Comparison of ENCODE assay signal across 7 cellular contexts in the genomic region with DNA sequence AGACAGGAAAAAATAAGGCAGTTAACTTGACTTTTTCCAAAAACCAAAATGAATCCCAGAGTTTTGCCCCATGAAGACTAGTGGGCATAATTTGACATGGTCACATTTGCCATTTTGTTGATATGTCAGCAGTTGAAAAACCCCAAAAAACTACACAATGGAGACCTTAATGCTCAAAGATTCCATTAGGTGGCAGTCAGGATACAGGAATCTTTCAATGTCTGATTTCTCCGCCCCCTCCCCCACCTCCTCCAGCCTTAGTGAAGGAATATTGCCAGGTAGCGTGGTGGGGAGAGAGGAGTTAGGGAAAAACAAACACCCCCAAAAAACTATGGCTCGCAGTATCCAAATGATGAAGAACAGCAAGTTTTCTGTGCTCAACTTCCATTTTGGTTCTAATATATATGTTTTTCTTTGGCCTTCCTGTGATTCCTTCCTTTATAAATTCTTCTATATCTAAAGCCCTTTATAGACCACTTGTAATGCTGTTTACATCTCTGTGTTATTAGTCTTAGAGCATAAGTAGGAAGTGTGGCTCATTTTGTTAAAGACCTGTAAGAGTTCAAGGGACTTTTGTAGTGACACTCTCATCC. TPM values are rescaled to one million over a fixed set of nuclear protein-coding genes. Genes with fewer than 3 reads are reported as not detected.
A peak's percentile ranks its signal among the peaks of the same experiment; 100 is the strongest.
DNase-seq lines count a peak whose midpoint lies in the region; ATAC-seq and TF ChIP-seq lines count a peak whose summit lies in the region.

No MANE protein-coding gene starts in this region.

- H3K4me3 ChIP-seq in gastroesophageal sphincter (no peak overlapping the region), prostate gland (no peak overlapping the region)

- DNase-seq in DMS53 treated with DMSO at 0.1 percent for 48 hours (lab: John Stamatoyannopoulos, UW; ENCODE audit: unreplicated experiment): peak; percentile 47
- peak; percentile 50 for DNase-seq in HCEC 1CT
- DNase-seq in NCI-H345 treated with DMSO at 0.1 percent for 48 hours (lab: John Stamatoyannopoulos, UW; ENCODE audit: unreplicated experiment): peak; percentile 11
- peak; percentile 30 for DNase-seq in activated T-cell treated with anti-CD3 and anti-CD28 coated beads for 4 hours
- no peak for DNase-seq in prostate gland (ENCODE audit: low spot score)

- 3 to 6% methylated on average over 3 of the region's 3 CpGs for WGBS in gastroesophageal sphincter (ENCODE audit: low coverage in 1 of 2), 2 donors
- WGBS in prostate gland: 0% methylated on average over 3 of the region's 3 CpGs

- intact Hi-C loops in prostate gland (cut with DNase I): loop anchor here (1.0 kb wide), 1 partner anchor 236 kb away; no protein-coding TSS in a partner anchor

- peak; percentile 40 to 76 (median 68) for TF ChIP-seq CTCF in gastroesophageal sphincter (IDR thresholded peaks at IDR 0.05)
- peak in 3 of 4 experiments; percentile 62 to 70 (median 65) for TF ChIP-seq CTCF in prostate gland (IDR thresholded peaks at IDR 0.05)

- H3K9me3 ChIP-seq in gastroesophageal sphincter (no peaks in the 10 kb centered on the region), prostate gland (no peaks in the 10 kb centered on the region)

- TF ChIP-seq EP300 in gastroesophageal sphincter (IDR thresholded peaks at IDR 0.05): no peak

- ATAC-seq in gastroesophageal sphincter: peak; percentile 63
- no peak for ATAC-seq in GM18505 (IDR thresholded peaks at IDR 0.05; ENCODE audit: unreplicated experiment)

- H3K27ac ChIP-seq in gastroesophageal sphincter (no peak overlapping the region), prostate gland (no peak overlapping the region)

- H3K27me3 ChIP-seq in gastroesophageal sphincter (no peaks in the 10 kb centered on the region), prostate gland (replicated peaks; ENCODE audit: insufficient read depth) (no peaks in the 10 kb centered on the region)

- H3K4me1 ChIP-seq in gastroesophageal sphincter (peaks cover 0 to 5% (median 0%) of the 10 kb centered on the region in 3 donors), prostate gland (replicated peaks) (no peaks in the 10 kb centered on the region)

- TF ChIP-seq POLR2A in gastroesophageal sphincter (IDR thresholded peaks at IDR 0.05): no peak
- no peak for TF ChIP-seq POLR2A in prostate gland (IDR thresholded peaks at IDR 0.05)
- TF ChIP-seq POLR2A in GM18505 (IDR thresholded peaks at IDR 0.05; ENCODE audit: borderline replicate concordance, extremely low read depth, insufficient read depth, insufficient read length): no peak

- H3K36me3 ChIP-seq in gastroesophageal sphincter (no peaks in the 10 kb centered on the region), prostate gland (no peaks in the 10 kb centered on the region)

RNA-seq across cellular contexts. Expression of a gene that starts 6.7 kb away (rescaled TPM):
- total RNA-seq in gastroesophageal sphincter (10 to 100 TPM; 12.0 to 20.4 (median 17.4) TPM), prostate gland (10 to 100 TPM in 1 of 2 donors, 1 to 10 TPM in 1; 8.0 to 11.0 TPM)
